Comparison of ENCODE assay signal across 8 cellular contexts in the genomic region with DNA sequence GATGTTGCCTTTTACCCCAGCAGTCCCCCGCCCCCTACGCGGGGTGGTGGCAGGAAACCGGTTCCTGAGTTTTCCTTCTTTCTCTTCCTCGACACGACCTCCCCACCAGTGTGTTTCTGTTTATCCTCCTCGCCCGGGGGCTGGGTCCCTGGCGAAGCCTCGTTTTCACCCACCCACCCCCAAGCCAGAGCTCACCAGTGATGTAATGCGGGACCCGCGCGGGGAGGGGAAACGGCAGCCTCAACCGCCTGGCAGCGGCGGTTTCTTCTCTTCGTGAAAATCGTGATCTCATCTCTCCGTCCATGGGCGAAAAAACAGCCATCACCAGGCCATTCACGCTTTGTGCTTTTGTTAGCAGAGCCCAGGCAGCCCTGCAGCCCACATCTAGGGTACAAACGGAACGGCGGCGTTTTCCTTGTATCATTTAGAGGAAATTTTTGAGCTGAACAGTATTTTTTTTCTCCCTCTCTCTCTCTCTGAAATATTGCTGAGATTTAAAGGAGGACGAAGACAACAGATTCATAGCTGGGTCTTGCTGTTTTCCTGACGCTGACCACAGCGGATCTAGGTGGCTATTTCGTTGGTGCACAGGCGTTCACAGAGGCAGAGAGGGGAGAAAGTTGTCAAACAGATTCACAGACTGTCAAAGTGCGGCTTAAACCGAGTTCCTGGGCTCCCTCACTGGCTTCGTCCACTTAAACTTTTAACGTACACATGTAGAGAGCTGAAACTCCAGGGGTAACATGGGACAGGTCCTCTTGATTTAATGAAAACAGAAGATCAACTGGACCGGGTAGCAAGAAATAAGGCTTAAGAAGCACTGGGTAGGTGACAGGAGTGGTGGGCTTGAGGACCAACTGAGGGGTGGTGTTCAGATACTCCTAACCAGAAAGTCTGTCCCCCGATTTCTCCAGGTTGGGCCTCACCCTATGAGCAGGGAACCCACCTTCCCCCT. TPM values are rescaled to one million over a fixed set of nuclear protein-coding genes. Genes with fewer than 3 reads are reported as not detected.
DNase-seq lines count a peak whose midpoint lies in the region; ATAC-seq lines count a peak whose summit lies in the region.

No MANE protein-coding gene starts in this region.

- peaks cover 5% of the 10 kb centered on the region for H3K4me1 Mint-ChIP-seq in activated T-cell treated with anti-CD3 and anti-CD28 coated beads, Interleukin-2, amount 50 U/mL, for 72 hours (ENCODE audit: low read depth)
- H3K4me1 Mint-ChIP-seq in stimulated activated memory B cell treated with anti-CD40 and anti-IgM and Interleukin-4, amounts not matched to agents 10 μg/mL and 1 μg/mL and 100 μg/mL, for 72 hours = peaks cover 13% of the 10 kb centered on the region

- H3K36me3 Mint-ChIP-seq in activated T-cell treated with anti-CD3 and anti-CD28 coated beads, Interleukin-2, amount 50 U/mL, for 72 hours (ENCODE audit: insufficient read depth in 2 of 2) = no peaks in the 10 kb centered on the region
- H3K36me3 Mint-ChIP-seq in stimulated activated memory B cell treated with anti-CD40 and anti-IgM and Interleukin-4, amounts not matched to agents 10 μg/mL and 1 μg/mL and 100 μg/mL, for 72 hours = no peaks in the 10 kb centered on the region

- no peak overlapping the region for H3K9ac ChIP-seq in GM23248

- H3K9me2 ChIP-seq in GM23248 (ENCODE audit: insufficient read depth) = no peaks in the 10 kb centered on the region

- in situ Hi-C loops in GM23248 (cut with MboI) = no loop called here

- no peak for ATAC-seq in activated T-cell treated with anti-CD3 and anti-CD28 coated beads, Interleukin-2, amount 50 U/mL, for 72 hours (replicated peaks in 1 of 2)
- ATAC-seq in stimulated activated memory B cell treated with anti-CD40 and anti-IgM and Interleukin-4, amounts not matched to agents 10 μg/mL and 1 μg/mL and 100 μg/mL, for 72 hours = no peak
- ATAC-seq in HG03025 (IDR thresholded peaks at IDR 0.05; ENCODE audit: low FRiP score, unreplicated experiment) = no peak

- H3K27me3 Mint-ChIP-seq in activated T-cell treated with anti-CD3 and anti-CD28 coated beads, Interleukin-2, amount 50 U/mL, for 72 hours (ENCODE audit: low read depth) = peaks cover 61% of the 10 kb centered on the region
- H3K27me3 Mint-ChIP-seq in stimulated activated memory B cell treated with anti-CD40 and anti-IgM and Interleukin-4, amounts not matched to agents 10 μg/mL and 1 μg/mL and 100 μg/mL, for 72 hours = peaks cover 43% of the 10 kb centered on the region

- no peak overlapping the region for H2AFZ ChIP-seq in GM23248

- no peaks in the 10 kb centered on the region for H3K79me2 ChIP-seq in GM23248 (ENCODE audit: insufficient read depth)

- H3K27me3 ChIP-seq in GM23248 (replicated peaks; ENCODE audit: insufficient read depth) = peaks cover 58% of the 10 kb centered on the region

- H4K20me1 ChIP-seq in GM23248 (ENCODE audit: insufficient read depth) = no peaks in the 10 kb centered on the region

- no peaks in the 10 kb centered on the region for H3K4me1 ChIP-seq in GM23248 (ENCODE audit: insufficient read depth)

- no peak overlapping the region for H3K27ac ChIP-seq in GM23248

- no peak overlapping the region for H3K27ac Mint-ChIP-seq in activated T-cell treated with anti-CD3 and anti-CD28 coated beads, Interleukin-2, amount 50 U/mL, for 72 hours
- no peak overlapping the region for H3K27ac Mint-ChIP-seq in stimulated activated memory B cell treated with anti-CD40 and anti-IgM and Interleukin-4, amounts not matched to agents 10 μg/mL and 1 μg/mL and 100 μg/mL, for 72 hours

- no peaks in the 10 kb centered on the region for H3K36me3 ChIP-seq in GM23248 (ENCODE audit: low read depth)

- H3K9me3 ChIP-seq in GM23248 (ENCODE audit: low read depth) = no peaks in the 10 kb centered on the region

- peaks cover 0 to 1% of the 10 kb centered on the region in 2 donors for H3K9me3 Mint-ChIP-seq in activated T-cell treated with anti-CD3 and anti-CD28 coated beads, Interleukin-2, amount 50 U/mL, for 72 hours
- H3K9me3 Mint-ChIP-seq in stimulated activated memory B cell treated with anti-CD40 and anti-IgM and Interleukin-4, amounts not matched to agents 10 μg/mL and 1 μg/mL and 100 μg/mL, for 72 hours = no peaks in the 10 kb centered on the region

- H3K4me3 ChIP-seq in GM23248 = no peak overlapping the region
- peak overlapping the region; percentile 30 for H3K4me3 ChIP-seq in iPS-11a (ENCODE audit: low read depth, low read length)

- peak overlapping the region; percentile 66 to 76 for H3K4me3 Mint-ChIP-seq in activated T-cell treated with anti-CD3 and anti-CD28 coated beads, Interleukin-2, amount 50 U/mL, for 72 hours
- peak overlapping the region; percentile 61 for H3K4me3 Mint-ChIP-seq in stimulated activated memory B cell treated with anti-CD40 and anti-IgM and Interleukin-4, amounts not matched to agents 10 μg/mL and 1 μg/mL and 100 μg/mL, for 72 hours

- DNase-seq in AG08395 (ENCODE audit: low spot score) = peak; percentile 40
- DNase-seq in GM23248 = peak; percentile 24
- DNase-seq in activated T-cell treated with anti-CD3 and anti-CD28 coated beads, Interleukin-2, amount 50 U/mL, for 72 hours = no peak
- DNase-seq in HK-2 (ENCODE audit: unreplicated experiment) = no peak
- DNase-seq in cerebellar nuclear complex (lab: John Stamatoyannopoulos, UW) = no peak

- 33 to 40% methylated on average over 33 to 38 of the region's 38 CpGs for WGBS in GM23248 (ENCODE audit: low coverage in 1 of 2, low lambda C conversion rate in 2 of 2, missing lambda C conversion rate in 2 of 2), 2 experiments

- H3K4me2 ChIP-seq in GM23248 (ENCODE audit: unreplicated experiment) = peak overlapping the region; percentile 44

- H3F3A ChIP-seq in GM23248 (ENCODE audit: insufficient read depth) = no peaks in the 10 kb centered on the region

RNA-seq across cellular contexts. Expression of a gene that starts 21.9 kb away (rescaled TPM):
- not detected in 2 replicates for total RNA-seq in GM23248 (2014; rRNA removed; shearing (Covaris generic))
- not detected in 2 replicates for polyA plus RNA-seq in GM23248 (2016; fragmentation: Nextera tagmentation; extraction: Ambion mirVana)
- not detected for total RNA-seq in activated T-cell treated with anti-CD3 and anti-CD28 coated beads, Interleukin-2, amount 50 U/mL, for 72 hours

Comparison
In these comparisons a context has a peak if more than half of its experiments do, and no peak if none do; other contexts are left out.
1. DNase-seq: peak in AG08395 (single experiment) and GM23248 (single experiment); none in activated T-cell treated with anti-CD3 and anti-CD28 coated beads, Interleukin-2, amount 50 U/mL, for 72 hours (0 of 2), HK-2 (single experiment) and cerebellar nuclear complex (0 of 2).